9 cellular contexts compared by ENCODE assay signal in genomic region chr19:17097593-17098126, GRCh38. TPM values are rescaled to one million over a fixed set of nuclear protein-coding genes. Genes with fewer than 3 reads are reported as not detected.
A peak's percentile ranks its signal among the peaks of the same experiment; 100 is the strongest.
DNase-seq lines count a peak whose midpoint lies in the region; ATAC-seq, FAIRE-seq and TF ChIP-seq lines count a peak whose summit lies in the region.
"Had no signal": no experiment of that assay in that cellular context is flagged by ENCODE, and none has a peak within 500 bp of the region (broad histone marks: within the 10 kb centered on the region; RNA-seq: fewer than 3 reads in every experiment).

No MANE protein-coding gene starts in this region.

- H3K36me3 ChIP-seq in PC-9 (ENCODE audit: low read depth) (peaks cover 13% of the 10 kb centered on the region), trophoblast cell (ENCODE audit: control insufficient read depth in 1 of 2, insufficient read depth in 2 of 2, low read length in 2 of 2) (peaks cover 13 to 20% of the 10 kb centered on the region in 2 experiments)

- peak overlapping the region; percentile 3; the same call in 1 of the 2 replicates for H3K4me3 ChIP-seq in PC-9
- no peak overlapping the region for H3K4me3 ChIP-seq in fibroblast of the aortic adventitia (ENCODE audit: low read depth, low read length)
- H3K4me3 ChIP-seq in trophoblast cell (ENCODE audit: low read depth, low read length): no peak overlapping the region

- no peak overlapping the region for H3K9ac ChIP-seq in trophoblast cell (ENCODE audit: low read length)

- no peaks in the 10 kb centered on the region for H3K9me2 ChIP-seq in PC-9 (ENCODE audit: insufficient read depth)

- intact Hi-C loops in Calu3 (cut with micrococcal nuclease; ENCODE audit: unreplicated experiment): no loop called here
- intact Hi-C loops in PC-9 (cut with micrococcal nuclease; ENCODE audit: unreplicated experiment): loop anchor here (5.0 kb wide), 1 partner anchor 40 kb away; no protein-coding TSS in a partner anchor

- no peak overlapping the region for H3K18ac ChIP-seq in trophoblast cell (ENCODE audit: low read length)

- H2BK5ac ChIP-seq in trophoblast cell (ENCODE audit: low read depth, low read length, poor library complexity): peak overlapping the region; percentile 18

- DNase-seq in Calu3 (peak; percentile 4), PC-9 (peak; percentile 47 to 79), fibroblast of the aortic adventitia (ENCODE audit: low read depth) (peak; percentile 46), trophoblast cell (peak; percentile 67 to 90), GM12891 (ENCODE audit: insufficient read length, low spot score) (no peak), NCI-H2029 treated with DMSO at 0.1 percent for 48 hours (lab: John Stamatoyannopoulos, UW) (no peak), NCI-H1930 (lab: John Stamatoyannopoulos, UW) (no peak)
- DNase-seq in activated CD8-positive, alpha-beta memory T cell treated with anti-CD3 and anti-CD28 coated beads, Interleukin-2, amount 10 ng/mL, durations not matched to agents 7 days and 5 days: no peak
- DNase-seq: stimulated activated CD4-positive, alpha-beta T cell treated with anti-CD3 and anti-CD28 coated beads, Interleukin-4, amount 100 ng/mL, for 4 hours had no signal

- H3K79me2 ChIP-seq in PC-9 (ENCODE audit: low read depth): peaks cover 93% of the 10 kb centered on the region
- H3K79me2 ChIP-seq in trophoblast cell (ENCODE audit: control insufficient read depth, insufficient read depth, low read length, poor library complexity): peaks cover 11% of the 10 kb centered on the region

- peak overlapping the region; percentile 40 for H3K4ac ChIP-seq in trophoblast cell (ENCODE audit: low read depth, low read length)

- H3K9me3 ChIP-seq in PC-9 (ENCODE audit: insufficient read depth, low read depth): peaks cover 4% of the 10 kb centered on the region; the same call in 1 of the 2 replicates
- H3K9me3 ChIP-seq in trophoblast cell (ENCODE audit: insufficient read depth, low read depth, low read length): no peaks in the 10 kb centered on the region

- H3K4me1 Mint-ChIP-seq in Calu3 (ENCODE audit: low read depth, unreplicated experiment): peaks cover 12% of the 10 kb centered on the region
- peaks cover 38% of the 10 kb centered on the region for H3K4me1 Mint-ChIP-seq in activated CD8-positive, alpha-beta memory T cell treated with anti-CD3 and anti-CD28 coated beads, Interleukin-2, amount 10 ng/mL, durations not matched to agents 7 days and 5 days

- H3K27ac ChIP-seq in PC-9 (peak overlapping the region; percentile 73), trophoblast cell (ENCODE audit: low read depth, low read length) (peak overlapping the region; percentile 90)

- H2BK12ac ChIP-seq in trophoblast cell (ENCODE audit: low read length): no peak overlapping the region

- H3K79me1 ChIP-seq in trophoblast cell (ENCODE audit: low read length): peaks cover 14% of the 10 kb centered on the region

- H2AK5ac ChIP-seq in trophoblast cell (ENCODE audit: low read length): no peak overlapping the region

- POLR2A ChIA-PET in PC-9 (lab: Charles Lee; ENCODE audit: unreplicated experiment): no interaction called here

- FAIRE-seq in GM12891 (lab: Jason Lieb, UNC): no peak

- H3K23ac ChIP-seq in trophoblast cell (ENCODE audit: low read length): no peak overlapping the region

- no peaks in the 10 kb centered on the region for H3K27me3 ChIP-seq in PC-9 (ENCODE audit: insufficient read depth, low read depth)
- H3K27me3 ChIP-seq in trophoblast cell (ENCODE audit: insufficient read depth, low read length): no peaks in the 10 kb centered on the region

- no TSS peak for BruUV-seq in Calu3 (replicated peaks; lab: Mats Ljungman, UMichigan)
- BruUV-seq in PC-9 (replicated peaks; lab: Mats Ljungman, UMichigan): no TSS peak

- peak overlapping the region; percentile 74 for H2BK120ac ChIP-seq in trophoblast cell (ENCODE audit: insufficient read depth, low read length, poor library complexity)

- peak overlapping the region; percentile 75 for H4K91ac ChIP-seq in trophoblast cell (ENCODE audit: low read depth, low read length)

- no peak for TF ChIP-seq POLR2A in GM12891 (IDR thresholded peaks at IDR 0.05; ENCODE audit: low read depth, low read length)

- no peak overlapping the region for H2AFZ ChIP-seq in PC-9
- no peak overlapping the region for H2AFZ ChIP-seq in trophoblast cell (ENCODE audit: insufficient read depth, low read length, poor library complexity)

- TF ChIP-seq CTCF in Calu3 (IDR thresholded peaks at IDR 0.05; ENCODE audit: unreplicated experiment) (no peak), PC-9 (conservative IDR thresholded peaks at IDR 0.05) (no peak), fibroblast of the aortic adventitia (IDR thresholded peaks at IDR 0.05; ENCODE audit: insufficient read depth, low read length) (no peak)

- H4K20me1 ChIP-seq in PC-9 (ENCODE audit: insufficient read depth): no peaks in the 10 kb centered on the region

- peaks cover 5% of the 10 kb centered on the region for H3K36me3 Mint-ChIP-seq in Calu3 (ENCODE audit: insufficient read depth, unreplicated experiment)
- peaks cover 34% of the 10 kb centered on the region for H3K36me3 Mint-ChIP-seq in activated CD8-positive, alpha-beta memory T cell treated with anti-CD3 and anti-CD28 coated beads, Interleukin-2, amount 10 ng/mL, durations not matched to agents 7 days and 5 days

- no peaks in the 10 kb centered on the region for H3K9me3 Mint-ChIP-seq in Calu3 (ENCODE audit: low read depth, unreplicated experiment)
- H3K9me3 Mint-ChIP-seq in activated CD8-positive, alpha-beta memory T cell treated with anti-CD3 and anti-CD28 coated beads, Interleukin-2, amount 10 ng/mL, durations not matched to agents 7 days and 5 days (ENCODE audit: low read depth): no peaks in the 10 kb centered on the region

- H3K4me3 Mint-ChIP-seq in Calu3 (ENCODE audit: low read depth, unreplicated experiment): no peak overlapping the region
- no peak overlapping the region for H3K4me3 Mint-ChIP-seq in activated CD8-positive, alpha-beta memory T cell treated with anti-CD3 and anti-CD28 coated beads, Interleukin-2, amount 10 ng/mL, durations not matched to agents 7 days and 5 days

- no CpG with 5 or more reads among the region's 8 CpGs for WGBS in trophoblast cell (ENCODE audit: extremely low coverage, insufficient coverage, insufficient read length)

- H3F3A ChIP-seq in PC-9 (ENCODE audit: insufficient read depth, low read depth): peaks cover 37% of the 10 kb centered on the region

- H3K27me3 Mint-ChIP-seq in Calu3 (ENCODE audit: unreplicated experiment): no peaks in the 10 kb centered on the region
- H3K27me3 Mint-ChIP-seq in activated CD8-positive, alpha-beta memory T cell treated with anti-CD3 and anti-CD28 coated beads, Interleukin-2, amount 10 ng/mL, durations not matched to agents 7 days and 5 days: no peaks in the 10 kb centered on the region

- H3K14ac ChIP-seq in trophoblast cell (ENCODE audit: low read length): peak overlapping the region; percentile 53

- peak overlapping the region; percentile 43 for H4K8ac ChIP-seq in trophoblast cell (ENCODE audit: low read depth, low read length)

- H4K12ac ChIP-seq in trophoblast cell (ENCODE audit: low read depth, low read length): no peak overlapping the region

- CTCF ChIA-PET in Calu3 (lab: Charles Lee) (no interaction called here), PC-9 (lab: Charles Lee) (no interaction called here)
- CTCF ChIA-PET in activated CD8-positive, alpha-beta memory T cell treated with anti-CD3 and anti-CD28 coated beads, Interleukin-2, amount 10 ng/mL, durations not matched to agents 7 days and 5 days (lab: Charles Lee): interaction anchor here (0.6 kb wide), 1 partner anchor 143 kb away, joined by 3 read pairs; no protein-coding TSS in a partner anchor

- no peak overlapping the region for H3K27ac Mint-ChIP-seq in Calu3 (ENCODE audit: unreplicated experiment)
- no peak overlapping the region for H3K27ac Mint-ChIP-seq in activated CD8-positive, alpha-beta memory T cell treated with anti-CD3 and anti-CD28 coated beads, Interleukin-2, amount 10 ng/mL, durations not matched to agents 7 days and 5 days

- H3K4me1 ChIP-seq in PC-9 (replicated peaks; ENCODE audit: insufficient read depth) (peaks cover 20% of the 10 kb centered on the region), trophoblast cell (ENCODE audit: control insufficient read depth in 1 of 2, insufficient read depth in 2 of 2, low read length in 2 of 2) (peaks cover 16 to 23% of the 10 kb centered on the region in 2 experiments)

- no peak for ATAC-seq in activated CD8-positive, alpha-beta memory T cell treated with anti-CD3 and anti-CD28 coated beads, Interleukin-2, amount 10 ng/mL, durations not matched to agents 7 days and 5 days

- peak overlapping the region; percentile 66 for H3K4me2 ChIP-seq in PC-9
- peak overlapping the region; percentile 38 for H3K4me2 ChIP-seq in trophoblast cell (ENCODE audit: low read length)

TF ChIP-seq in GM12891, 5 proteins besides CTCF, POLR2A, EP300 and RAD21:
- TF ChIP-seq PAX5 (IDR thresholded peaks at IDR 0.05; ENCODE audit: insufficient read depth, low read length, severe bottlenecking) (no peak), POLR2AphosphoS5 (IDR thresholded peaks at IDR 0.05; ENCODE audit: low read depth, low read length) (no peak), SPI1 (IDR thresholded peaks at IDR 0.05; ENCODE audit: low read depth, low read length) (no peak), POU2F2 (IDR thresholded peaks at IDR 0.05; ENCODE audit: low read depth, low read length) (no peak), TAF1 (IDR thresholded peaks at IDR 0.05; ENCODE audit: low read depth, low read length) (no peak)

RNA-seq across cellular contexts. Expression of gene MYO9B, which starts 22.1 kb away (rescaled TPM):
- 38.4 and 40.4 TPM in 2 replicates for total RNA-seq in Calu3 (2022)
- total RNA-seq in PC-9 (2021): 81.2 and 103 TPM in 2 replicates
- 58.9 and 103 TPM in 2 replicates for total RNA-seq in fibroblast of the aortic adventitia (ENCODE audit: low replicate concordance)
- 64.1 and 65.1 TPM in 2 replicates for polyA plus RNA-seq in trophoblast cell (2013)
- total RNA-seq in activated CD8-positive, alpha-beta memory T cell treated with anti-CD3 and anti-CD28 coated beads, Interleukin-2, amount 10 ng/mL, durations not matched to agents 7 days and 5 days: 100 to 1,000 TPM; 280 to 356 TPM
- 134 TPM for polyA plus RNA-seq in GM12891 (2012; ENCODE audit: low read depth, missing spikeins)

RNA-seq across cellular contexts. Expression of gene HAUS8, which starts 22.4 kb away (rescaled TPM):
- total RNA-seq in Calu3 (2022): 15.7 and 20.5 TPM in 2 replicates
- 26.5 and 30.8 TPM in 2 replicates for total RNA-seq in PC-9 (2021)
- 0.33 and 5.2 TPM in 2 replicates for total RNA-seq in fibroblast of the aortic adventitia (ENCODE audit: low replicate concordance)
- 31.7 and 32.6 TPM in 2 replicates for polyA plus RNA-seq in trophoblast cell (2013)
- total RNA-seq in activated CD8-positive, alpha-beta memory T cell treated with anti-CD3 and anti-CD28 coated beads, Interleukin-2, amount 10 ng/mL, durations not matched to agents 7 days and 5 days: 10 to 100 TPM; 62.1 to 73.0 TPM
- 23.1 TPM for polyA plus RNA-seq in GM12891 (2012; ENCODE audit: low read depth, missing spikeins)

Comparison
In these comparisons a context has a peak if more than half of its experiments do, and no peak if none do; other contexts are left out.
1. DNase-seq: peak in Calu3 (single experiment), PC-9 (2 of 2), fibroblast of the aortic adventitia (single experiment) and trophoblast cell (2 of 2); none in activated CD8-positive, alpha-beta memory T cell treated with anti-CD3 and anti-CD28 coated beads, Interleukin-2, amount 10 ng/mL, durations not matched to agents 7 days and 5 days (single experiment), GM12891 (single experiment), NCI-H2029 treated with DMSO at 0.1 percent for 48 hours (single experiment) and NCI-H1930 (0 of 2).